20 cellular contexts compared by ENCODE assay signal in the genomic region with DNA sequence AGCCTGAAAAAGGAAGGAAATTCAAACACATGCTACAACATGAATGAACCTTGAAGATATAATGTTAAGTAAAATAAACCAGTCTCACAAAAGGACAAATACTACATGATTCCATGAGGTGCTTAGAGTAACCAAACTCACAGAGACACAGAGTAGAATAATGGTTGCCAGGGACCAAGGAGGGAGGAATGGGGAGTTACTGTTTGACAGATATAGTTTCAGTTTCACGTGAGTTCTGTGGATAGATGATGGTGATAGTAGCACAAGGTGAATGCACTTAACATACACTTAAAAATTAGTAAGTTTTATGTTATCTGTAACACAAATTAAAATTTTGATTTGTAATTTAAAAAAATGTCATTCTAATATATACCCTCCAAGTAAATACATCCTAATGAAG.
DNase-seq lines count a peak whose midpoint lies in the region; ATAC-seq lines count a peak whose summit lies in the region.
"Had no signal": no experiment of that assay in that cellular context is flagged by ENCODE, and none has a peak within 500 bp of the region (broad histone marks: within the 10 kb centered on the region; RNA-seq: fewer than 3 reads in every experiment).

No MANE protein-coding gene starts in this region.

- peaks cover 100% of the 10 kb centered on the region for H3K36me3 Mint-ChIP-seq in activated T-helper 17 cell treated with anti-CD3 and anti-CD28 coated beads, Interleukin-2, amount 50 U/mL, for 72 hours (ENCODE audit: low read depth)

- H3K4me3 Mint-ChIP-seq in activated T-helper 17 cell treated with anti-CD3 and anti-CD28 coated beads, Interleukin-2, amount 50 U/mL, for 72 hours = no peak overlapping the region
- H3K4me3 Mint-ChIP-seq: CD8-positive, alpha-beta memory T cell had no signal

- ATAC-seq in GM18873 (IDR thresholded peaks at IDR 0.05; ENCODE audit: low FRiP score, unreplicated experiment) (peak; percentile 67), GM21717 (IDR thresholded peaks at IDR 0.05; ENCODE audit: unreplicated experiment) (peak; percentile 58), HG03342 (IDR thresholded peaks at IDR 0.05; ENCODE audit: unreplicated experiment) (peak; percentile 70), GM19023 (IDR thresholded peaks at IDR 0.05; ENCODE audit: unreplicated experiment) (no peak)
- no peak for ATAC-seq in activated T-helper 17 cell treated with anti-CD3 and anti-CD28 coated beads, Interleukin-2, amount 50 U/mL, for 72 hours (replicated peaks)
- ATAC-seq: HCT116, HepG2, Panc1 had no signal

- H3K4me1 Mint-ChIP-seq in activated T-helper 17 cell treated with anti-CD3 and anti-CD28 coated beads, Interleukin-2, amount 50 U/mL, for 72 hours = peaks cover 4% of the 10 kb centered on the region
- H3K4me1 Mint-ChIP-seq: CD8-positive, alpha-beta memory T cell had no signal

- no peaks in the 10 kb centered on the region for H3K9me3 Mint-ChIP-seq in activated T-helper 17 cell treated with anti-CD3 and anti-CD28 coated beads, Interleukin-2, amount 50 U/mL, for 72 hours

- no peak overlapping the region for H3K27ac Mint-ChIP-seq in activated T-helper 17 cell treated with anti-CD3 and anti-CD28 coated beads, Interleukin-2, amount 50 U/mL, for 72 hours

- H3K27me3 Mint-ChIP-seq in activated T-helper 17 cell treated with anti-CD3 and anti-CD28 coated beads, Interleukin-2, amount 50 U/mL, for 72 hours = no peaks in the 10 kb centered on the region
- H3K27me3 Mint-ChIP-seq: CD8-positive, alpha-beta memory T cell had no signal

- DNase-seq in AML-193 (lab: John Stamatoyannopoulos, UW) (no peak), kidney tubule cell (ENCODE audit: low spot score) (no peak)
- DNase-seq: BE2C; CD8-positive, alpha-beta memory T cell; GF-D8; GM23248; NCI-H1092 treated with DMSO at 0.1 percent for 48 hours; NCI-H1694; NCI-H446; NCI-H774; Right ventricle myocardium superior; SK-N-SH had no signal

Comparison
In these comparisons a context has a peak if more than half of its experiments do, and no peak if none do; other contexts are left out.
1. ATAC-seq: peak in GM18873 (single experiment), GM21717 (single experiment) and HG03342 (single experiment); none in GM19023 (single experiment) and activated T-helper 17 cell treated with anti-CD3 and anti-CD28 coated beads, Interleukin-2, amount 50 U/mL, for 72 hours (single experiment).